ENCODE assay signal across 16 cellular contexts in the genomic region with DNA sequence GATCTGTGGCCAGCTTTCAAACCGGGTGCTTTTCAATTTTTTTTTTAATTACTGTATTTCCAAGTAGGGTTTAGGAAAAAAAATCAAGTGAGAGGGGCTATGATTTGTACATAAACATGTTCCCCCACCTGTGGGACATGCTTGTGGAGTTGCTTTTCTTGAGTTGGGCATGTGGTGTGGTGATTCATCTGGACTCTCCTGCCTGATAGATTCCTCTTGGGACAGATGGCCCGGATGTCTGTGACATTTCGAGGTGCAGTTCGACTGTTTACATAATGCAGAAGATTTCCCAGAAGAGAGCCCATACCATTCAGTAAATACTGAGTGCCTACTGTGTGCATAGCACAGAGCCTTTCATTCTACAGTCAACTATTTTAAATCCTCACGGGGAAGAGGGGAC. TPM values are rescaled to one million over a fixed set of nuclear protein-coding genes. Genes with fewer than 3 reads are reported as not detected.
DNase-seq lines count a peak whose midpoint lies in the region; ATAC-seq and TF ChIP-seq lines count a peak whose summit lies in the region.
"Had no signal": no experiment of that assay in that cellular context is flagged by ENCODE, and none has a peak within 500 bp of the region (broad histone marks: within the 10 kb centered on the region; RNA-seq: fewer than 3 reads in every experiment).

No MANE protein-coding gene starts in this region.

- H3K4me3 ChIP-seq in brain microvascular endothelial cell (ENCODE audit: low read depth, low read length) (no peak overlapping the region), GM23338 (no peak overlapping the region)
- H3K4me3 ChIP-seq: BLaER1 treated with 17β-estradiol and CSF1 and Interleukin-3, amounts not matched to agents 10 nM and 100 nM; GM12878 had no signal

- peaks cover 70% of the 10 kb centered on the region for H3K36me3 Mint-ChIP-seq in CD4-positive, alpha-beta T cell (ENCODE audit: low read depth)
- peaks cover 13% of the 10 kb centered on the region for H3K36me3 Mint-ChIP-seq in activated naive CD4-positive, alpha-beta T cell treated with anti-CD3 and anti-CD28 coated beads for 36 hours (ENCODE audit: low read depth)
- H3K36me3 Mint-ChIP-seq in GM23338 (ENCODE audit: low read depth): no peaks in the 10 kb centered on the region
- H3K36me3 Mint-ChIP-seq in activated CD4-positive, alpha-beta T cell treated with anti-CD3 and anti-CD28 coated beads for 36 hours (ENCODE audit: low read depth): peaks cover 30% of the 10 kb centered on the region

- POLR2A ChIA-PET in CD4-positive, alpha-beta T cell (lab: Charles Lee): no interaction called here
- POLR2A ChIA-PET in activated CD4-positive, alpha-beta T cell treated with anti-CD3 and anti-CD28 coated beads for 36 hours (lab: Charles Lee): interaction anchor here (0.6 kb wide), 1 partner anchor 50 kb away, joined by 3 read pairs; a partner anchor contains a TSS

- H2AFZ ChIP-seq in GM23338: no peak overlapping the region

- no peaks in the 10 kb centered on the region for H3K4me1 ChIP-seq in GM23338 (ENCODE audit: insufficient read depth)

- no peaks in the 10 kb centered on the region for H3K9me3 ChIP-seq in CD4-positive, alpha-beta T cell (ENCODE audit: control insufficient read depth, low read length)

- TF ChIP-seq CTCF in CD4-positive, alpha-beta T cell (IDR thresholded peaks at IDR 0.05): no peak
- TF ChIP-seq CTCF in brain microvascular endothelial cell (IDR thresholded peaks at IDR 0.05; ENCODE audit: low read depth, low read length, missing control alignments): no peak
- no peak for TF ChIP-seq CTCF in GM23338 (conservative IDR thresholded peaks at IDR 0.05; ENCODE audit: low read depth in 2 of 2)

- no peaks in the 10 kb centered on the region for H3F3A ChIP-seq in GM23338 (replicated peaks; ENCODE audit: low read depth)

- H3K4me2 ChIP-seq in GM23338: no peak overlapping the region
- H3K4me2 ChIP-seq: BLaER1 treated with 17β-estradiol and CSF1 and Interleukin-3, amounts not matched to agents 10 nM and 100 nM had no signal

- H3K9me3 Mint-ChIP-seq in CD4-positive, alpha-beta T cell: no peaks in the 10 kb centered on the region
- no peaks in the 10 kb centered on the region for H3K9me3 Mint-ChIP-seq in activated naive CD4-positive, alpha-beta T cell treated with anti-CD3 and anti-CD28 coated beads for 36 hours
- no peaks in the 10 kb centered on the region for H3K9me3 Mint-ChIP-seq in GM23338
- H3K9me3 Mint-ChIP-seq in activated CD4-positive, alpha-beta T cell treated with anti-CD3 and anti-CD28 coated beads for 36 hours (ENCODE audit: low read depth): no peaks in the 10 kb centered on the region

- H3K79me2 ChIP-seq in GM23338 (replicated peaks; ENCODE audit: insufficient read depth): no peaks in the 10 kb centered on the region

- H3K27me3 ChIP-seq in CD4-positive, alpha-beta T cell (ENCODE audit: control insufficient read depth, insufficient read depth, low read length): no peaks in the 10 kb centered on the region
- no peaks in the 10 kb centered on the region for H3K27me3 ChIP-seq in brain microvascular endothelial cell (replicated peaks)
- no peaks in the 10 kb centered on the region for H3K27me3 ChIP-seq in GM23338 (ENCODE audit: insufficient read depth)
- H3K27me3 ChIP-seq: BLaER1 treated with 17β-estradiol and CSF1 and Interleukin-3, amounts not matched to agents 10 nM and 100 nM had no signal

- H4K20me1 ChIP-seq in GM23338 (replicated peaks; ENCODE audit: insufficient read depth): no peaks in the 10 kb centered on the region

- no peak for DNase-seq in CD4-positive, alpha-beta T cell
- peak; percentile 18 for DNase-seq in HCEC 1CT
- DNase-seq in brain microvascular endothelial cell: peak; percentile 18
- DNase-seq in myocyte (ENCODE audit: low read depth): peak; percentile 67
- DNase-seq in left colon: no peak
- DNase-seq in activated naive CD4-positive, alpha-beta T cell treated with anti-CD3 and anti-CD28 coated beads for 36 hours: no peak
- DNase-seq in GM23338 (ENCODE audit: low spot score): no peak
- no peak for DNase-seq in activated CD4-positive, alpha-beta T cell treated with anti-CD3 and anti-CD28 coated beads for 36 hours
- DNase-seq: DMS153, KG1, NCI-H1092 treated with DMSO at 0.1 percent for 48 hours, NCI-H187, NCI-H446, PC-3 had no signal

- no peaks in the 10 kb centered on the region for H3K27me3 Mint-ChIP-seq in CD4-positive, alpha-beta T cell
- no peaks in the 10 kb centered on the region for H3K27me3 Mint-ChIP-seq in activated naive CD4-positive, alpha-beta T cell treated with anti-CD3 and anti-CD28 coated beads for 36 hours (ENCODE audit: low read depth)
- no peaks in the 10 kb centered on the region for H3K27me3 Mint-ChIP-seq in GM23338 (ENCODE audit: insufficient read depth, low read depth, poor library complexity)
- no peaks in the 10 kb centered on the region for H3K27me3 Mint-ChIP-seq in activated CD4-positive, alpha-beta T cell treated with anti-CD3 and anti-CD28 coated beads for 36 hours

- in situ Hi-C loops in brain microvascular endothelial cell (cut with HindIII; ENCODE audit: low pct_ligation_motif_present, low sequenced_read_pairs): no loop called here

- H3K27ac ChIP-seq in CD4-positive, alpha-beta T cell (ENCODE audit: low read depth, low read length): no peak overlapping the region
- H3K27ac ChIP-seq in brain microvascular endothelial cell (no peak overlapping the region), GM23338 (ENCODE audit: low read depth) (no peak overlapping the region)
- H3K27ac ChIP-seq: BLaER1 treated with 17β-estradiol and CSF1 and Interleukin-3, amounts not matched to agents 10 nM and 100 nM had no signal

- H3K4me1 Mint-ChIP-seq in CD4-positive, alpha-beta T cell (ENCODE audit: low read depth): peaks cover 13% of the 10 kb centered on the region
- peaks cover 24% of the 10 kb centered on the region for H3K4me1 Mint-ChIP-seq in activated naive CD4-positive, alpha-beta T cell treated with anti-CD3 and anti-CD28 coated beads for 36 hours (ENCODE audit: low read depth)
- no peaks in the 10 kb centered on the region for H3K4me1 Mint-ChIP-seq in GM23338
- peaks cover 20% of the 10 kb centered on the region for H3K4me1 Mint-ChIP-seq in activated CD4-positive, alpha-beta T cell treated with anti-CD3 and anti-CD28 coated beads for 36 hours

- H3K36me3 ChIP-seq in brain microvascular endothelial cell (replicated peaks): no peaks in the 10 kb centered on the region
- H3K36me3 ChIP-seq in GM23338 (ENCODE audit: insufficient read depth): no peaks in the 10 kb centered on the region

- H3K4me3 Mint-ChIP-seq in CD4-positive, alpha-beta T cell: no peak overlapping the region
- H3K4me3 Mint-ChIP-seq in activated naive CD4-positive, alpha-beta T cell treated with anti-CD3 and anti-CD28 coated beads for 36 hours: no peak overlapping the region
- H3K4me3 Mint-ChIP-seq in GM23338: no peak overlapping the region
- H3K4me3 Mint-ChIP-seq in activated CD4-positive, alpha-beta T cell treated with anti-CD3 and anti-CD28 coated beads for 36 hours: no peak overlapping the region

- intact Hi-C loops in CD4-positive, alpha-beta T cell (cut with DNase I, micrococcal nuclease): no loop called here
- intact Hi-C loops in left colon (cut with DNase I, micrococcal nuclease): no loop called here
- intact Hi-C loops in activated naive CD4-positive, alpha-beta T cell treated with anti-CD3 and anti-CD28 coated beads for 36 hours (cut with micrococcal nuclease): no loop called here
- intact Hi-C loops in activated CD4-positive, alpha-beta T cell treated with anti-CD3 and anti-CD28 coated beads for 36 hours (cut with DNase I, micrococcal nuclease): no loop called here

- no peak for ATAC-seq in CD4-positive, alpha-beta T cell (ENCODE audit: poor library complexity)
- ATAC-seq in left colon (no peak), GM23338 (no peak)
- ATAC-seq in activated CD4-positive, alpha-beta T cell treated with anti-CD3 and anti-CD28 coated beads for 36 hours: no peak
- ATAC-seq: GM12878, PC-3 had no signal

- H3K9me2 ChIP-seq in GM23338 (ENCODE audit: insufficient read depth): no peaks in the 10 kb centered on the region

- CTCF ChIA-PET in CD4-positive, alpha-beta T cell (lab: Charles Lee): interaction anchor here (1.6 kb wide), 1 partner anchor 86 kb away, joined by 3 read pairs; no protein-coding TSS in a partner anchor
- CTCF ChIA-PET in activated naive CD4-positive, alpha-beta T cell treated with anti-CD3 and anti-CD28 coated beads for 36 hours (lab: Charles Lee): no interaction called here
- CTCF ChIA-PET in activated CD4-positive, alpha-beta T cell treated with anti-CD3 and anti-CD28 coated beads for 36 hours (lab: Charles Lee): no interaction called here

- peak overlapping the region; percentile 67 for H3K27ac Mint-ChIP-seq in CD4-positive, alpha-beta T cell
- H3K27ac Mint-ChIP-seq in activated naive CD4-positive, alpha-beta T cell treated with anti-CD3 and anti-CD28 coated beads for 36 hours: no peak overlapping the region
- H3K27ac Mint-ChIP-seq in GM23338: no peak overlapping the region
- no peak overlapping the region for H3K27ac Mint-ChIP-seq in activated CD4-positive, alpha-beta T cell treated with anti-CD3 and anti-CD28 coated beads for 36 hours

TF ChIP-seq in GM23338, 12 proteins besides CTCF, POLR2A, EP300 and RAD21:
- no peak for TF ChIP-seq POLR2AphosphoS5 (IDR thresholded peaks at IDR 0.05; ENCODE audit: low read depth)

RNA-seq across cellular contexts. Expression of a gene that starts 49.9 kb away (rescaled TPM):
- 10 to 100 TPM; 68.2 to 70.3 TPM for total RNA-seq in CD4-positive, alpha-beta T cell
- total RNA-seq in myocyte: 30.2 and 51.2 TPM in 2 replicates
- 9.2 TPM for polyA plus RNA-seq in myocyte (2012)
- total RNA-seq in left colon: 1 to 10 TPM; 4.3 to 8.3 TPM
- total RNA-seq in activated naive CD4-positive, alpha-beta T cell treated with anti-CD3 and anti-CD28 coated beads for 36 hours: 10 to 100 TPM; 32.8 to 34.8 TPM
- total RNA-seq in GM23338 (2014; rRNA removed; shearing (Covaris generic)): 12.3 and 14.6 TPM in 2 replicates
- 5.4 and 6.0 TPM in 2 replicates for polyA plus RNA-seq in GM23338 (2016; fragmentation: Nextera tagmentation; extraction: Ambion mirVana)
- 10 to 100 TPM; 37.2 to 47.3 TPM for total RNA-seq in activated CD4-positive, alpha-beta T cell treated with anti-CD3 and anti-CD28 coated beads for 36 hours

Comparison
In these comparisons a context has a peak if more than half of its experiments do, and no peak if none do; other contexts are left out.
1. DNase-seq: peak in HCEC 1CT (single experiment), brain microvascular endothelial cell (single experiment) and myocyte (single experiment); none in CD4-positive, alpha-beta T cell (0 of 10), left colon (0 of 2), activated naive CD4-positive, alpha-beta T cell treated with anti-CD3 and anti-CD28 coated beads for 36 hours (single experiment), GM23338 (single experiment) and activated CD4-positive, alpha-beta T cell treated with anti-CD3 and anti-CD28 coated beads for 36 hours (single experiment).